Comparison of ENCODE assay signal across 13 cellular contexts in genomic region chr7:94580601-94581000, GRCh38.
DNase-seq lines count a peak whose midpoint lies in the region; ATAC-seq and TF ChIP-seq lines count a peak whose summit lies in the region.
"Had no signal": no experiment of that assay in that cellular context is flagged by ENCODE, and none has a peak within 500 bp of the region (broad histone marks: within the 10 kb centered on the region; RNA-seq: fewer than 3 reads in every experiment).

No MANE protein-coding gene starts in this region.

- no peak overlapping the region for H3K4me2 ChIP-seq in smooth muscle cell

- no peaks in the 10 kb centered on the region for H3K27me3 ChIP-seq in smooth muscle cell (ENCODE audit: low read depth)
- no peaks in the 10 kb centered on the region for H3K27me3 ChIP-seq in uterus

- H3K27ac ChIP-seq in smooth muscle cell (ENCODE audit: low read depth), result peak overlapping the region; percentile 14
- H3K27ac ChIP-seq in uterus, result no peak overlapping the region

- no peaks in the 10 kb centered on the region for H3F3A ChIP-seq in smooth muscle cell (ENCODE audit: low read depth)

- peaks cover 7% of the 10 kb centered on the region for H3K9me3 ChIP-seq in smooth muscle cell (replicated peaks; ENCODE audit: low read depth)
- H3K9me3 ChIP-seq in uterus, result no peaks in the 10 kb centered on the region

- H3K36me3 ChIP-seq in smooth muscle cell (ENCODE audit: low read depth), result no peaks in the 10 kb centered on the region
- H3K36me3 ChIP-seq in uterus, result no peaks in the 10 kb centered on the region

- no peaks in the 10 kb centered on the region for H4K20me1 ChIP-seq in smooth muscle cell (ENCODE audit: low read depth)

- H3K4me3 ChIP-seq in fibroblast of pulmonary artery (replicated peaks; ENCODE audit: low read depth, low read length) (no peak overlapping the region), smooth muscle cell (no peak overlapping the region), uterus (no peak overlapping the region)

- H3K9ac ChIP-seq in smooth muscle cell (ENCODE audit: low read depth), result no peak overlapping the region

- ATAC-seq in GM21360 (IDR thresholded peaks at IDR 0.05; ENCODE audit: unreplicated experiment) (no peak), GM21423 (IDR thresholded peaks at IDR 0.05; ENCODE audit: unreplicated experiment) (no peak)

- TF ChIP-seq POLR2A in uterus (IDR thresholded peaks at IDR 0.05), result no peak

- intact Hi-C loops in uterus (cut with DNase I; ENCODE audit: low total_unique reads), result no loop called here

- no peaks in the 10 kb centered on the region for H3K79me2 ChIP-seq in smooth muscle cell (ENCODE audit: low read depth)

- peak; percentile 25 for DNase-seq in SIG-M5 treated with dmso at 0.1 percent for 504 hours (lab: John Stamatoyannopoulos, UW; ENCODE audit: unreplicated experiment)
- no peak for DNase-seq in SIG-M5 (lab: John Stamatoyannopoulos, UW)
- DNase-seq in NCI-H524 (lab: John Stamatoyannopoulos, UW), result peak; percentile 5 to 19
- DNase-seq in fibroblast of pulmonary artery (ENCODE audit: low read depth), result peak; percentile 34
- DNase-seq in smooth muscle cell (lab: John Stamatoyannopoulos, UW; ENCODE audit: unreplicated experiment), result no peak
- DNase-seq in uterus, result no peak
- DNase-seq: activated CD4-positive, alpha-beta T cell treated with anti-CD3 and anti-CD28 coated beads for 48 hours; activated gamma-delta T cell; H9; head of caudate nucleus; NCI-H526 had no signal

- no peak overlapping the region for H2AFZ ChIP-seq in smooth muscle cell (ENCODE audit: low read depth)

- H3K4me1 ChIP-seq in smooth muscle cell (ENCODE audit: low read depth) (no peaks in the 10 kb centered on the region), uterus (no peaks in the 10 kb centered on the region)

- no peak for TF ChIP-seq CTCF in fibroblast of pulmonary artery (IDR thresholded peaks at IDR 0.05; ENCODE audit: low read length, missing control alignments)
- TF ChIP-seq CTCF in smooth muscle cell (IDR thresholded peaks at IDR 0.05; ENCODE audit: borderline replicate concordance, insufficient read depth, poor library complexity, severe bottlenecking), result no peak
- TF ChIP-seq CTCF in uterus (IDR thresholded peaks at IDR 0.05), result no peak

- 61% methylated on average over 1 of the region's 1 CpG for WGBS in smooth muscle cell (ENCODE audit: low lambda C conversion rate)

Comparison
In these comparisons a context has a peak if more than half of its experiments do, and no peak if none do; other contexts are left out.
1. DNase-seq: peak in SIG-M5 treated with dmso at 0.1 percent for 504 hours (single experiment), NCI-H524 (2 of 2) and fibroblast of pulmonary artery (single experiment); none in SIG-M5 (single experiment), smooth muscle cell (single experiment) and uterus (0 of 2).